ENCODE assay signal across 25 cellular contexts in the genomic region with DNA sequence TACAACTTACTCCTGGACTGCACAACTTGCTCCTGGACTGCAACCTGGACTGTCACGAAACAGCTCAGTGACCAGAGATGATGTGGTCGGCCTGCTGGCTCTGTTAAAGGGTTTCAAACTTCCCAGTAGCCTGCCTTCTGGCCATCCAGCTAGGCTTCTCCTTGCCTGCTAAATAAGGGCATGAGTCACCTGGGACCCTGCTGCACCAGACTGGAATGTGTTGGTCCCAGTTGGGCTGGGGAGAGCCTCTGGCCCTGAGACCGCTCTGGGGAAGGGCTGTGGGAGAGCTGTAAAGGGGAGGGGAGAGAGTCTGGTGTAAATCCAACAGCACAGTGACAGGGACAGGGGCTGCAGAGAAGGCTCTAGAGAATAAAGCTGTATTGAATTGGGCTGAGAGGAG.
DNase-seq lines count a peak whose midpoint lies in the region; ATAC-seq, FAIRE-seq and TF ChIP-seq lines count a peak whose summit lies in the region.
"Had no signal": no experiment of that assay in that cellular context is flagged by ENCODE, and none has a peak within 500 bp of the region (broad histone marks: within the 10 kb centered on the region; RNA-seq: fewer than 3 reads in every experiment).

No MANE protein-coding gene starts in this region.

- DNase-seq in GM19239 (ENCODE audit: insufficient read length, low spot score) (no peak), M059J (ENCODE audit: low read depth) (peak; percentile 26), iPS-NIHi7 (ENCODE audit: extremely low spot score) (peak; percentile 23), dermis blood vessel endothelial cell (no peak), chondrocyte (ENCODE audit: low spot score) (no peak), GM10248 (ENCODE audit: extremely low spot score) (no peak)
- DNase-seq: C1 segment of cervical spinal cord; Caco-2; CD8-positive, alpha-beta T cell; GDM1; H7; MG63; NCI-H1105 treated with DMSO at 0.1 percent for 48 hours; NCI-H146; NCI-H1930; NCI-H2107; NCI-H446; NCI-H524 treated with DMSO at 0.1 percent for 48 hours; NCI-H774; SIG-M5 had no signal

- no peak for TF ChIP-seq CTCF in chondrocyte (IDR thresholded peaks at IDR 0.05)
- no peak for TF ChIP-seq CTCF in GM10248 (IDR thresholded peaks at IDR 0.05; ENCODE audit: control extremely low read depth, extremely low read depth, low read depth, missing control alignments)

- H3K27ac Mint-ChIP-seq in stimulated activated memory B cell treated with anti-CD40 and anti-IgM and Interleukin-4, amounts not matched to agents 10 μg/mL and 1 μg/mL and 100 μg/mL, for 72 hours: peak overlapping the region; percentile 28
- no peak overlapping the region for H3K27ac Mint-ChIP-seq in chondrocyte (ENCODE audit: unreplicated experiment)
- H3K27ac Mint-ChIP-seq: CD8-positive, alpha-beta T cell had no signal

- ATAC-seq in stimulated activated memory B cell treated with anti-CD40 and anti-IgM and Interleukin-4, amounts not matched to agents 10 μg/mL and 1 μg/mL and 100 μg/mL, for 72 hours: no peak
- ATAC-seq: A549; CD8-positive, alpha-beta T cell; HepG2 had no signal

- H3K27me3 Mint-ChIP-seq in stimulated activated memory B cell treated with anti-CD40 and anti-IgM and Interleukin-4, amounts not matched to agents 10 μg/mL and 1 μg/mL and 100 μg/mL, for 72 hours: no peaks in the 10 kb centered on the region
- H3K27me3 Mint-ChIP-seq in chondrocyte (ENCODE audit: low read depth): no peaks in the 10 kb centered on the region

- POLR2A ChIA-PET in GM10248 (lab: Yijun Ruan, JAX): no interaction called here

- no peaks in the 10 kb centered on the region for H3K36me3 Mint-ChIP-seq in stimulated activated memory B cell treated with anti-CD40 and anti-IgM and Interleukin-4, amounts not matched to agents 10 μg/mL and 1 μg/mL and 100 μg/mL, for 72 hours
- no peaks in the 10 kb centered on the region for H3K36me3 Mint-ChIP-seq in chondrocyte (ENCODE audit: low read depth)
- H3K36me3 Mint-ChIP-seq: CD8-positive, alpha-beta T cell had no signal

- H3K4me3 Mint-ChIP-seq in stimulated activated memory B cell treated with anti-CD40 and anti-IgM and Interleukin-4, amounts not matched to agents 10 μg/mL and 1 μg/mL and 100 μg/mL, for 72 hours: no peak overlapping the region
- H3K4me3 Mint-ChIP-seq in chondrocyte (ENCODE audit: unreplicated experiment): no peak overlapping the region
- H3K4me3 Mint-ChIP-seq: CD8-positive, alpha-beta T cell had no signal

- H3K4me1 Mint-ChIP-seq in stimulated activated memory B cell treated with anti-CD40 and anti-IgM and Interleukin-4, amounts not matched to agents 10 μg/mL and 1 μg/mL and 100 μg/mL, for 72 hours: peaks cover 36% of the 10 kb centered on the region
- no peaks in the 10 kb centered on the region for H3K4me1 Mint-ChIP-seq in chondrocyte (ENCODE audit: low read depth)

- CTCF ChIA-PET in GM10248 (lab: Yijun Ruan, JAX): no interaction called here

- no peaks in the 10 kb centered on the region for H3K9me3 Mint-ChIP-seq in stimulated activated memory B cell treated with anti-CD40 and anti-IgM and Interleukin-4, amounts not matched to agents 10 μg/mL and 1 μg/mL and 100 μg/mL, for 72 hours
- H3K9me3 Mint-ChIP-seq in chondrocyte (ENCODE audit: low read depth): peaks cover 19% of the 10 kb centered on the region

- FAIRE-seq in GM19239 (lab: Jason Lieb, UNC): peak; percentile 49
- FAIRE-seq: A549, GM12891, HepG2, RCC 7860 had no signal

Comparison
In these comparisons a context has a peak if more than half of its experiments do, and no peak if none do; other contexts are left out.
1. DNase-seq: peak in M059J (single experiment) and iPS-NIHi7 (single experiment); none in GM19239 (single experiment), dermis blood vessel endothelial cell (single experiment), chondrocyte (single experiment) and GM10248 (single experiment).